In genomic region chr12:113403435-113404415, GRCh38 we compare ENCODE assay signal across 9 cellular contexts. TPM values are rescaled to one million over a fixed set of nuclear protein-coding genes. Genes with fewer than 3 reads are reported as not detected.
A peak's percentile ranks its signal among the peaks of the same experiment; 100 is the strongest.
DNase-seq lines count a peak whose midpoint lies in the region; TF ChIP-seq lines count a peak whose summit lies in the region.
"Had no signal": no experiment of that assay in that cellular context is flagged by ENCODE, and none has a peak within 500 bp of the region (broad histone marks: within the 10 kb centered on the region; RNA-seq: fewer than 3 reads in every experiment).

Gene SDS (minus strand): TSS chr12:113403887. CDS start chr12:113399708, 4,179 bp downstream.

- H3K9me3 ChIP-seq in sigmoid colon: no peaks in the 10 kb centered on the region

- no peak for TF ChIP-seq POLR2A in sigmoid colon (IDR thresholded peaks at IDR 0.05)

- TF ChIP-seq CTCF in sigmoid colon (IDR thresholded peaks at IDR 0.05): no peak

- H3K36me3 Mint-ChIP-seq in activated naive CD4-positive, alpha-beta T cell treated with anti-CD3 and anti-CD28 coated beads for 36 hours (ENCODE audit: low read depth): no peaks in the 10 kb centered on the region

- peaks cover 0 to 38% (median 14%) of the 10 kb centered on the region in 3 donors for H3K27me3 ChIP-seq in sigmoid colon

- peak within 1 kb of the TSS in 1 of 4 donors; percentile 9 for H3K4me3 ChIP-seq in sigmoid colon

- H3K27ac Mint-ChIP-seq in activated naive CD4-positive, alpha-beta T cell treated with anti-CD3 and anti-CD28 coated beads for 36 hours: no peak within 1 kb of the TSS

- H3K36me3 ChIP-seq in sigmoid colon: no peaks in the 10 kb centered on the region

- intact Hi-C loops in activated naive CD4-positive, alpha-beta T cell treated with anti-CD3 and anti-CD28 coated beads for 36 hours (cut with micrococcal nuclease): no loop called here
- intact Hi-C loops in sigmoid colon (cut with DNase I): no loop called here

- H3K4me1 ChIP-seq in sigmoid colon: no peaks in the 10 kb centered on the region

- DNase-seq in Daoy (ENCODE audit: low read depth): peak; percentile 61
- peak; percentile 4 for DNase-seq in NOMO-1 treated with dmso at 0.1 percent for 144 hours (lab: John Stamatoyannopoulos, UW; ENCODE audit: unreplicated experiment)
- peak; percentile 21 to 40 for DNase-seq in dermis microvascular lymphatic vessel endothelial cell (ENCODE audit: low read depth in 2 of 2)
- DNase-seq in myocyte (ENCODE audit: low read depth): peak; percentile 52
- DNase-seq in GM03348 (ENCODE audit: low spot score): no peak
- no peak for DNase-seq in activated naive CD4-positive, alpha-beta T cell treated with anti-CD3 and anti-CD28 coated beads for 36 hours
- no peak for DNase-seq in cortex of kidney (lab: John Stamatoyannopoulos, UW)
- DNase-seq in sigmoid colon: no peak
- DNase-seq: NCI-H2171 had no signal

- 17 to 40% methylated on average over 14 of the region's 14 CpGs for WGBS in sigmoid colon, 2 donors

- H3K4me3 Mint-ChIP-seq in activated naive CD4-positive, alpha-beta T cell treated with anti-CD3 and anti-CD28 coated beads for 36 hours: no peak within 1 kb of the TSS

- H3K4me1 Mint-ChIP-seq in activated naive CD4-positive, alpha-beta T cell treated with anti-CD3 and anti-CD28 coated beads for 36 hours (ENCODE audit: low read depth): no peaks in the 10 kb centered on the region

- H3K9me3 Mint-ChIP-seq in activated naive CD4-positive, alpha-beta T cell treated with anti-CD3 and anti-CD28 coated beads for 36 hours: no peaks in the 10 kb centered on the region

- CTCF ChIA-PET in activated naive CD4-positive, alpha-beta T cell treated with anti-CD3 and anti-CD28 coated beads for 36 hours (lab: Charles Lee): interaction anchor here (0.6 to 1.6 kb wide), 2 partner anchors 21 to 332 kb away, joined by 3 to 7 read pairs; no protein-coding TSS in a partner anchor

- TF ChIP-seq EP300 in sigmoid colon (IDR thresholded peaks at IDR 0.05): no peak

- H3K27me3 Mint-ChIP-seq in activated naive CD4-positive, alpha-beta T cell treated with anti-CD3 and anti-CD28 coated beads for 36 hours (ENCODE audit: low read depth): peaks cover 6% of the 10 kb centered on the region

- no peak within 1 kb of the TSS for H3K27ac ChIP-seq in sigmoid colon

RNA-seq across cellular contexts. Expression of gene SDS, which starts in this region (rescaled TPM):
- not detected in 2 replicates for total RNA-seq in Daoy (2014; rRNA removed; shearing (Covaris generic))
- total RNA-seq in dermis microvascular lymphatic vessel endothelial cell (under 0.01 TPM in 1 of 2 replicates, not detected in the other), myocyte (not detected in 2 replicates), sigmoid colon (under 1 TPM in 1 of 4 donors, not detected in 3; 0.27 TPM)
- 0.05 TPM for polyA plus RNA-seq in myocyte (2012)
- total RNA-seq in activated naive CD4-positive, alpha-beta T cell treated with anti-CD3 and anti-CD28 coated beads for 36 hours: not detected
- polyA plus RNA-seq in sigmoid colon: 10 to 100 TPM in 1 of 3 donors, 1 to 10 TPM in 2; 2.9 to 23.6 (median 4.8) TPM

Comparison
In these comparisons a context has a peak if more than half of its experiments do, and no peak if none do; other contexts are left out.
1. Peak in DNase-seq in Daoy; RNA of the gene not detected or under 1 TPM.
2. Peak in DNase-seq in dermis microvascular lymphatic vessel endothelial cell; RNA of the gene not detected or under 1 TPM.
3. Peak in DNase-seq in myocyte; RNA of the gene not detected or under 1 TPM.